17 cellular contexts compared by ENCODE assay signal in the genomic region with DNA sequence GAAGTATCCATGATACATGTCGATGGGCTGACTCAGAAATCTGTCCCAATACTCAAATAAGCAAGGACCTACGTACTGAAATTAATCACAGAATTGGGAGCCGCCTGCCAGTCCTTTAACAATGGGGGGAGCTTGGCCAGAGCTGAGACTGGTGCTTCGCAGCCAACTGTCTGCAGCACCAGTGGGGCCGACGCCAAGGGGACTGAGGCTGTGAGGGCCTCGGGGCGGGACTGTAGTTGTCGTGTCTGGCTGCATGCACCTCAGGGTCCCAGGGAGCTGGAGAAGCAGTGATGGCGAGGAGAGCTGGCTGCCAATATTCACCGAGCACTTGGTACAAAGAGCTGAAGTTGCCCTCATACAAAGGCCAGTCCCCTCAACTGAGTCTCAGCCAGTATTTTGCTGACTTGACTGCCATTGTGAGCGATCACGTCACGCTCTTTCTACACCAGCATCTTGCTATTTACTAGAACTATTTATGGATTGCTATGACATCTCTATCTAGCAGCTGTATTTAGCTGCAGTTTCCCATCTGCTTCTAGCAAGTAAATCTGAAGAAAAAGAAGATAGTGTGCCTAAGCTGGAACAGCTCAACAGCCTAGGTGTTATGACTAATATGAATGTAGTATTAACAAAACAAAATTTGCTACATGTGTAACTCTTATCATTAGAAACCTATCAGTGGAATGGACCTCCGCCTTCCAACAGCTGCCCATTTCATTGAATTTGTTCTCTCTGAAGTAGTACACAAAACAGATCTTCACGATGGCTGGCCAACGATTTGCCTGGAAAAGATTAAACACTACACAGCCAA. TPM values are rescaled to one million over a fixed set of nuclear protein-coding genes. Genes with fewer than 3 reads are reported as not detected.
DNase-seq lines count a peak whose midpoint lies in the region; ATAC-seq and TF ChIP-seq lines count a peak whose summit lies in the region.
"Had no signal": no experiment of that assay in that cellular context is flagged by ENCODE, and none has a peak within 500 bp of the region (broad histone marks: within the 10 kb centered on the region; RNA-seq: fewer than 3 reads in every experiment).

No MANE protein-coding gene starts in this region.

- H3K23ac ChIP-seq in IMR-90 (ENCODE audit: low read depth, low read length), result no peak overlapping the region

- peak overlapping the region; percentile 5 for H3K18ac ChIP-seq in IMR-90 (ENCODE audit: low read depth, low read length)

- peaks cover 22% of the 10 kb centered on the region for H3K9me1 ChIP-seq in IMR-90 (ENCODE audit: insufficient read depth, low read length)

- 40% methylated on average over 4 of the region's 17 CpGs; no CpG with 5 or more reads in 1 of the 2 experiments for WGBS in IMR-90 (ENCODE audit: extremely low coverage in 2 of 2, insufficient read length in 1 of 2), 2 experiments
- 81 to 90% methylated on average over 17 of the region's 17 CpGs for WGBS in lung, 2 donors

- H4K20me1 ChIP-seq in IMR-90 (ENCODE audit: insufficient read depth, low read length), result peaks cover 35% of the 10 kb centered on the region

- H3K4me2 ChIP-seq in IMR-90 (ENCODE audit: low read depth, low read length) (peak overlapping the region; percentile 5; the same call in 1 of the 2 replicates), skeletal muscle satellite cell (ENCODE audit: low read length) (peak overlapping the region; percentile 20)
- H3K4me2 ChIP-seq: BLaER1 had no signal

- DNase-seq in IMR-90, result peak; percentile 72
- peak; percentile 97 for DNase-seq in fibroblast of the aortic adventitia (ENCODE audit: low read depth)
- peak; percentile 31 for DNase-seq in lung (ENCODE audit: low spot score)
- no peak for DNase-seq in T-helper 1 cell
- DNase-seq: activated CD8-positive, alpha-beta memory T cell treated with anti-CD3 and anti-CD28 coated beads, Interleukin-2, amount 50 U/mL, for 4 hours; activated naive CD8-positive, alpha-beta T cell treated with anti-CD3 and anti-CD28 coated beads, Interleukin-2, amount 10 ng/mL, durations not matched to agents 7 days and 5 days; dermis blood vessel endothelial cell; gastrocnemius medialis; stimulated activated CD4-positive, alpha-beta T cell treated with anti-CD3 and anti-CD28 coated beads, Interleukin-2, amount 100 ng/mL, for 24 hours; WERI-Rb-1 had no signal

- H3K27me3 ChIP-seq in IMR-90 (ENCODE audit: control insufficient read depth, insufficient read depth, low read length) (no peaks in the 10 kb centered on the region), lung (ENCODE audit: control insufficient read depth, insufficient read depth) (no peaks in the 10 kb centered on the region), skeletal muscle satellite cell (ENCODE audit: control insufficient read depth, insufficient read depth, low read length) (no peaks in the 10 kb centered on the region)
- H3K27me3 ChIP-seq: BLaER1, gastrocnemius medialis, neutrophil had no signal

- dilution Hi-C loops in IMR-90 (cut with HindIII; ENCODE audit: low sequenced_read_pairs, unreplicated experiment), result no loop called here

- peak overlapping the region; percentile 48 for H2AFZ ChIP-seq in IMR-90 (replicated peaks; ENCODE audit: low read length, poor library complexity)

- no TSS peak for BruUV-seq in IMR-90 (replicated peaks; lab: Mats Ljungman, UMichigan)

- no peak for TF ChIP-seq RAD21 in IMR-90 (IDR thresholded peaks at IDR 0.05; ENCODE audit: low read length)

- H3K4me1 ChIP-seq in IMR-90 (ENCODE audit: control insufficient read depth, insufficient read depth, low read length), result peaks cover 17% of the 10 kb centered on the region
- H3K4me1 ChIP-seq in lung (ENCODE audit: control insufficient read depth in 2 of 2, insufficient read depth in 2 of 2, low read length in 2 of 2), result peaks cover 8 to 10% of the 10 kb centered on the region in 2 donors
- peaks cover 38% of the 10 kb centered on the region for H3K4me1 ChIP-seq in skeletal muscle satellite cell (ENCODE audit: control insufficient read depth, insufficient read depth, low read length)
- H3K4me1 ChIP-seq: BLaER1 had no signal

- H2BK120ac ChIP-seq in IMR-90 (ENCODE audit: low read depth, low read length), result peak overlapping the region; percentile 18; the same call in 1 of the 2 replicates

- H2BK15ac ChIP-seq in IMR-90 (ENCODE audit: low read depth, low read length), result peak overlapping the region; percentile 34; the same call in 1 of the 3 replicates

- H4K8ac ChIP-seq in IMR-90 (ENCODE audit: low read depth in 2 of 2, low read length in 2 of 2), result peak overlapping the region in 1 of 2 experiments; percentile 65; a peak in 2 of 4 replicates

- H4K91ac ChIP-seq in IMR-90 (ENCODE audit: insufficient read depth, low read depth, low read length), result 0 out of 2 replicates have a peak overlapping the region, but pooled peaks have one; percentile 10

- TF ChIP-seq POLR2A in IMR-90 (IDR thresholded peaks at IDR 0.05; ENCODE audit: low read depth, low read length), result no peak

- no peak overlapping the region; the same call in 1 of the 2 replicates for H4K5ac ChIP-seq in IMR-90 (ENCODE audit: low read depth, low read length)

- CTCF ChIA-PET in IMR-90 (lab: Yijun Ruan, JAX), result interaction anchor here (0.8 kb wide), 1 partner anchor 72 kb away, joined by 3 read pairs; no protein-coding TSS in a partner anchor

- intact Hi-C loops in IMR-90 (cut with micrococcal nuclease), result no loop called here

- POLR2A ChIA-PET in IMR-90 (lab: Charles Lee; ENCODE audit: unreplicated experiment), result no interaction called here

- TF ChIP-seq CTCF in IMR-90 (conservative IDR thresholded peaks at IDR 0.05; ENCODE audit: low read depth, low read length) (no peak), fibroblast of the aortic adventitia (IDR thresholded peaks at IDR 0.05; ENCODE audit: insufficient read depth, low read length) (no peak), lung (IDR thresholded peaks at IDR 0.05; ENCODE audit: control extremely low read depth, extremely low read depth) (no peak)

- H3K27ac ChIP-seq in IMR-90 (ENCODE audit: insufficient read depth, low read length) (peak overlapping the region; percentile 39), lung (ENCODE audit: low read depth in 1 of 2, low read length in 1 of 2) (peak overlapping the region; percentile 50 to 69)
- H3K27ac ChIP-seq: BLaER1, neutrophil, SK-N-MC, WERI-Rb-1 had no signal

- no peak overlapping the region for H3K9ac ChIP-seq in IMR-90 (ENCODE audit: low read depth, low read length)
- no peak overlapping the region for H3K9ac ChIP-seq in skeletal muscle satellite cell (ENCODE audit: low read depth, low read length)
- H3K9ac ChIP-seq: BLaER1 had no signal

- H2BK20ac ChIP-seq in IMR-90 (ENCODE audit: low read depth, low read length), result 0 out of 2 replicates have a peak overlapping the region, but pooled peaks have one; percentile 16

- H2AK9ac ChIP-seq in IMR-90 (replicated peaks; ENCODE audit: low read depth, low read length, poor library complexity), result no peak overlapping the region

- peak overlapping the region; percentile 77 for H3K14ac ChIP-seq in IMR-90 (replicated peaks; ENCODE audit: low read depth, low read length)

- H3K36me3 ChIP-seq in IMR-90 (ENCODE audit: control insufficient read depth, insufficient read depth, low read length) (no peaks in the 10 kb centered on the region), lung (ENCODE audit: control insufficient read depth in 2 of 2, insufficient read depth in 2 of 2, low read length in 2 of 2) (no peaks in the 10 kb centered on the region), skeletal muscle satellite cell (ENCODE audit: insufficient read depth, low read length) (no peaks in the 10 kb centered on the region)
- H3K36me3 ChIP-seq: gastrocnemius medialis, neutrophil, WERI-Rb-1 had no signal

- H2BK5ac ChIP-seq in IMR-90 (ENCODE audit: low read depth, low read length, poor library complexity, severe bottlenecking), result peak overlapping the region; percentile 71

- H3K9me3 ChIP-seq in IMR-90 (ENCODE audit: control insufficient read depth, insufficient read depth, low read length) (peaks cover 3% of the 10 kb centered on the region), lung (ENCODE audit: control insufficient read depth in 2 of 2, insufficient read depth in 1 of 2, low read length in 1 of 2) (no peaks in the 10 kb centered on the region), skeletal muscle satellite cell (replicated peaks; ENCODE audit: low read length) (no peaks in the 10 kb centered on the region)
- H3K9me3 ChIP-seq: gastrocnemius medialis, neutrophil had no signal

- no peak for ATAC-seq in IMR-90 (ENCODE audit: low read depth)
- ATAC-seq in lung (ENCODE audit: insufficient read depth, low FRiP score), result peak; percentile 14
- no peak for ATAC-seq in GM21786 (IDR thresholded peaks at IDR 0.05; ENCODE audit: unreplicated experiment)
- no peak for ATAC-seq in HG02938 (IDR thresholded peaks at IDR 0.05; ENCODE audit: unreplicated experiment)
- no peak for ATAC-seq in HG03039 (IDR thresholded peaks at IDR 0.05; ENCODE audit: unreplicated experiment)

- peak overlapping the region; percentile 87 for H2AK5ac ChIP-seq in IMR-90 (ENCODE audit: low read depth, low read length)

- peaks cover 18 to 60% of the 10 kb centered on the region in 2 experiments for H3K79me1 ChIP-seq in IMR-90 (ENCODE audit: low read depth in 1 of 2, low read length in 2 of 2)

- peak overlapping the region; percentile 39; the same call in 1 of the 2 replicates for H3K4ac ChIP-seq in IMR-90 (ENCODE audit: low read depth, low read length)

- no peak overlapping the region for H3K4me3 ChIP-seq in IMR-90 (ENCODE audit: insufficient read depth, low read depth, low read length)
- peak overlapping the region; percentile 50 for H3K4me3 ChIP-seq in fibroblast of the aortic adventitia (ENCODE audit: low read depth, low read length)
- no peak overlapping the region for H3K4me3 ChIP-seq in lung
- H3K4me3 ChIP-seq in skeletal muscle satellite cell (ENCODE audit: low read length), result no peak overlapping the region
- H3K4me3 ChIP-seq: BLaER1, gastrocnemius medialis, SK-N-MC had no signal

- in situ Hi-C loops in IMR-90 (cut with MboI; ENCODE audit: low sequenced_read_pairs), result no loop called here

- H3K56ac ChIP-seq in IMR-90 (ENCODE audit: extremely low read depth, insufficient read depth, low read length), result no peak overlapping the region

TF ChIP-seq in IMR-90, 13 proteins besides CTCF, POLR2A, EP300 and RAD21:
- TF ChIP-seq MAFK (IDR thresholded peaks at IDR 0.05; ENCODE audit: low read depth, low read length), result peak; percentile 47; the same call in 1 of the 2 replicates
- TF ChIP-seq RFX5 (IDR thresholded peaks at IDR 0.05; ENCODE audit: low read depth, low read length), result no peak

RNA-seq across cellular contexts. Expression of a gene that starts 29.2 kb away (rescaled TPM):
- total RNA-seq in IMR-90 (2012; rRNA removed) (26.9 and 54.4 TPM in 2 replicates), fibroblast of the aortic adventitia (ENCODE audit: low replicate concordance) (55.3 and 126 TPM in 2 replicates), lung (10 to 100 TPM; 44.3 to 88.8 TPM)
- polyA plus RNA-seq in IMR-90 (2012; rRNA removed) (10.2 and 13.9 TPM in 2 replicates), lung (1 to 10 TPM; 4.9 to 5.8 TPM)
- polyA plus RNA-seq in IMR-90 (2012; cell fraction: cytosol; rRNA removed), result 2.6 and 3.4 TPM in 2 replicates
- 1.7 and 10.9 TPM in 2 replicates for polyA plus RNA-seq in IMR-90 (2012; cell fraction: nucleus; rRNA removed; ENCODE audit: low replicate concordance)
- total RNA-seq in skeletal muscle satellite cell (2012; rRNA removed), result 15.5 and 17.7 TPM in 2 replicates

Comparison
In these comparisons a context has a peak if more than half of its experiments do, and no peak if none do; other contexts are left out.
1. DNase-seq: peak in IMR-90 (single experiment), fibroblast of the aortic adventitia (single experiment) and lung (single experiment); none in T-helper 1 cell (0 of 5).